In genomic region chr6:157323114-157323923, GRCh38 we compare ENCODE assay signal across 1 cellular context.
TF ChIP-seq lines count a peak whose summit lies in the region.

TSS of gene TMEM242 (minus strand) at chr6:157323519. CDS start at chr6:157323499, 20 bp downstream.

TF ChIP-seq in HepG2, 621 proteins besides CTCF, POLR2A, EP300 and RAD21 (continued from another document and continues in another):
- TF ChIP-seq AFF4 (CRISPR knock-in tag; IDR thresholded peaks at IDR 0.05), result peak; percentile 95
- peak; percentile 42; the same call in 1 of the 2 replicates for TF ChIP-seq EEA1 (CRISPR knock-in tag; IDR thresholded peaks at IDR 0.05; ENCODE audit: borderline replicate concordance)
- no peak for TF ChIP-seq ZNF10 (CRISPR knock-in tag; IDR thresholded peaks at IDR 0.05; ENCODE audit: borderline replicate concordance, low read depth)
- TF ChIP-seq HOXA7 (CRISPR knock-in tag; IDR thresholded peaks at IDR 0.05), result no peak
- TF ChIP-seq PREB (CRISPR knock-in tag; IDR thresholded peaks at IDR 0.05), result 0 out of 2 replicates have a peak, but pooled peaks have one; percentile 13
- TF ChIP-seq NR0B2 (CRISPR knock-in tag; IDR thresholded peaks at IDR 0.05), result peak; percentile 73; the same call in 1 of the 2 replicates
- TF ChIP-seq JUND (CRISPR knock-in tag; IDR thresholded peaks at IDR 0.05), result peak; percentile 86
- TF ChIP-seq SYNCRIP (IDR thresholded peaks at IDR 0.05; ENCODE audit: insufficient read depth, low read depth, low read length), result no peak
- no peak for TF ChIP-seq ZNF468 (CRISPR knock-in tag; IDR thresholded peaks at IDR 0.05)
- 0 out of 2 replicates have a peak, but pooled peaks have one; percentile 48 for TF ChIP-seq MEIS1 (CRISPR knock-in tag; IDR thresholded peaks at IDR 0.05; ENCODE audit: borderline replicate concordance)
- no peak for TF ChIP-seq SETDB1 (CRISPR knock-in tag; IDR thresholded peaks at IDR 0.05; ENCODE audit: borderline replicate concordance)
- peak; percentile 85; the same call in 1 of the 2 replicates for TF ChIP-seq ZNF510 (CRISPR knock-in tag; IDR thresholded peaks at IDR 0.05; ENCODE audit: low read depth)
- TF ChIP-seq NFRKB (IDR thresholded peaks at IDR 0.05), result peak; percentile 88
- peak; percentile 76 for TF ChIP-seq CEBPG (CRISPR knock-in tag; IDR thresholded peaks at IDR 0.05)
- peak; percentile 90 for TF ChIP-seq MIER2 (CRISPR knock-in tag; IDR thresholded peaks at IDR 0.05)
- TF ChIP-seq TBX3 (IDR thresholded peaks at IDR 0.05; ENCODE audit: borderline replicate concordance), result no peak
- TF ChIP-seq ZNF616 (CRISPR knock-in tag; IDR thresholded peaks at IDR 0.05; ENCODE audit: low read depth), result peak; percentile 66
- TF ChIP-seq ZNF773 (CRISPR knock-in tag; IDR thresholded peaks at IDR 0.05; ENCODE audit: borderline replicate concordance), result peak; percentile 95
- TF ChIP-seq NCOA2 (CRISPR knock-in tag; IDR thresholded peaks at IDR 0.05), result peak; percentile 83
- TF ChIP-seq CREB1 (IDR thresholded peaks at IDR 0.05), result peak; percentile 10; the same call in 1 of the 2 replicates
- peak; percentile 78 for TF ChIP-seq CREB1 (CRISPR knock-in tag; IDR thresholded peaks at IDR 0.05)
- peak; percentile 100 for TF ChIP-seq KDM4B (CRISPR knock-in tag; IDR thresholded peaks at IDR 0.05)
- peak; percentile 71 for TF ChIP-seq AKAP8 (CRISPR knock-in tag; IDR thresholded peaks at IDR 0.05)
- TF ChIP-seq THYN1 (CRISPR knock-in tag; IDR thresholded peaks at IDR 0.05; ENCODE audit: borderline replicate concordance, low read depth), result no peak; the same call in none of the 2 replicates
- TF ChIP-seq TOE1 (CRISPR knock-in tag; IDR thresholded peaks at IDR 0.05), result peak; percentile 76
- TF ChIP-seq BRCA1 (CRISPR knock-in tag; IDR thresholded peaks at IDR 0.05), result peak; percentile 74; the same call in 1 of the 2 replicates
- no peak for TF ChIP-seq ZNF354B (CRISPR knock-in tag; IDR thresholded peaks at IDR 0.05)
- TF ChIP-seq ZBED4 (CRISPR knock-in tag; IDR thresholded peaks at IDR 0.05; ENCODE audit: borderline replicate concordance), result peak; percentile 97
- peak; percentile 92 for TF ChIP-seq RXRB (CRISPR knock-in tag; IDR thresholded peaks at IDR 0.05; ENCODE audit: borderline replicate concordance)
- TF ChIP-seq TARDBP (CRISPR knock-in tag; IDR thresholded peaks at IDR 0.05), result peak; percentile 96
- peak; percentile 80; the same call in 1 of the 2 replicates for TF ChIP-seq ZFP36L2 (CRISPR knock-in tag; IDR thresholded peaks at IDR 0.05)
- peak; percentile 84 for TF ChIP-seq DRAP1 (CRISPR knock-in tag; IDR thresholded peaks at IDR 0.05)
- TF ChIP-seq ZMAT3 (CRISPR knock-in tag; conservative IDR thresholded peaks at IDR 0.05), result peak; percentile 98
- no peak; the same call in 1 of the 2 replicates for TF ChIP-seq CREB3 (CRISPR knock-in tag; IDR thresholded peaks at IDR 0.05)
- TF ChIP-seq TMF1 (CRISPR knock-in tag; IDR thresholded peaks at IDR 0.05; ENCODE audit: low read depth), result peak; percentile 93; the same call in 1 of the 2 replicates
- peak; percentile 90; the same call in 1 of the 2 replicates for TF ChIP-seq ZNF256 (CRISPR knock-in tag; conservative IDR thresholded peaks at IDR 0.05)
- TF ChIP-seq RFXAP (CRISPR knock-in tag; IDR thresholded peaks at IDR 0.05; ENCODE audit: borderline replicate concordance), result peak; percentile 96
- peak; percentile 92 for TF ChIP-seq ZBTB25 (CRISPR knock-in tag; IDR thresholded peaks at IDR 0.05)
- peak; percentile 100 for TF ChIP-seq FOXK1 (CRISPR knock-in tag; IDR thresholded peaks at IDR 0.05; ENCODE audit: borderline replicate concordance, low read depth)
- TF ChIP-seq ZBTB7B (CRISPR knock-in tag; IDR thresholded peaks at IDR 0.05), result peak; percentile 97
- TF ChIP-seq ZNF646 (CRISPR knock-in tag; IDR thresholded peaks at IDR 0.05), result peak; percentile 81
- TF ChIP-seq MAFK (conservative IDR thresholded peaks at IDR 0.05 in 1 of 2, IDR thresholded peaks at IDR 0.05 in 1 of 2; ENCODE audit: low read length in 2 of 2), result peak in 1 of 2 experiments; percentile 62; a peak in 2 of 4 replicates
- TF ChIP-seq SMARCE1 (IDR thresholded peaks at IDR 0.05; ENCODE audit: borderline replicate concordance), result no peak
- peak; percentile 93 for TF ChIP-seq ZNF451 (CRISPR knock-in tag; IDR thresholded peaks at IDR 0.05)
- peak; percentile 98 for TF ChIP-seq HOXA5 (CRISPR knock-in tag; IDR thresholded peaks at IDR 0.05)
- peak; percentile 49; the same call in 1 of the 2 replicates for TF ChIP-seq ZBTB8A (CRISPR knock-in tag; IDR thresholded peaks at IDR 0.05; ENCODE audit: borderline replicate concordance, low read depth)
- TF ChIP-seq SNAPC5 (CRISPR knock-in tag; IDR thresholded peaks at IDR 0.05; ENCODE audit: borderline replicate concordance), result peak; percentile 83; the same call in 1 of the 2 replicates
- TF ChIP-seq FOXK2 (IDR thresholded peaks at IDR 0.05), result peak; percentile 88
- TF ChIP-seq ZFP36 (IDR thresholded peaks at IDR 0.05; ENCODE audit: borderline replicate concordance, low read depth, low read length, partially characterized antibody), result no peak
